18 cellular contexts compared by ENCODE assay signal in the genomic region with DNA sequence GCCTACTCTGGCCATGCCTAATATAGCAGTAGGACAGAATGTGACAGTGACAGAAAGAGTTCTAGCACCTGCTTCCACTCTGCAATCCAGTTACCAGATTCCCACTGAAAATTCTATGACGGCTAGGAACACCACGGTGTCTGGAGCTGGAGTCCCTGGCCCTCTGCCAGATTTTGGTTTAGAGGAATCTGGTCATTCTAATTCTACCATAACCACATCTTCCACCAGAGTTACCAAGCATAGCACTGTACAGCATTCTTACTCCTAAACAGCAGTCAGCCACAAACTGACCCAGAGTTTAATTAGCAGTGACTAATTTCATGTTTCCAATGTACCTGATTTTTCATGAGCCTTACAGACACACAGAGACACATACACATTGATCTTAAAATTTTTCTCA. TPM values are rescaled to one million over a fixed set of nuclear protein-coding genes. Genes with fewer than 3 reads are reported as not detected.
"Had no signal": no experiment of that assay in that cellular context is flagged by ENCODE, and none has a peak within 500 bp of the region (broad histone marks: within the 10 kb centered on the region; RNA-seq: fewer than 3 reads in every experiment).

No MANE protein-coding gene starts in this region.

- FAIRE-seq: frontal cortex, urothelium cell line had no signal

- H3K27me3 Mint-ChIP-seq: activated CD4-positive, alpha-beta T cell treated with anti-CD3 and anti-CD28 coated beads, Interleukin-2, amount 10 ng/mL, durations not matched to agents 7 days and 5 days; activated naive CD8-positive, alpha-beta T cell treated with anti-CD3 and anti-CD28 coated beads, Interleukin-2, amount 10 ng/mL, durations not matched to agents 7 days and 5 days had no signal

- H3K27ac ChIP-seq: epithelial cell of prostate, heart right ventricle, ovary, sigmoid colon, tibial artery had no signal

- H3K4me3 Mint-ChIP-seq: activated CD4-positive, alpha-beta T cell treated with anti-CD3 and anti-CD28 coated beads, Interleukin-2, amount 10 ng/mL, durations not matched to agents 7 days and 5 days; activated naive CD8-positive, alpha-beta T cell treated with anti-CD3 and anti-CD28 coated beads, Interleukin-2, amount 10 ng/mL, durations not matched to agents 7 days and 5 days; T-helper 2 cell treated with Interferon-gamma antibody and Interleukin-4, amounts not matched to agents 5 μg/mL and 100 μg/mL, for 36 hours had no signal

- H3K4me1 Mint-ChIP-seq: activated CD4-positive, alpha-beta T cell treated with anti-CD3 and anti-CD28 coated beads, Interleukin-2, amount 10 ng/mL, durations not matched to agents 7 days and 5 days; activated naive CD8-positive, alpha-beta T cell treated with anti-CD3 and anti-CD28 coated beads, Interleukin-2, amount 10 ng/mL, durations not matched to agents 7 days and 5 days had no signal

- H3K4me3 ChIP-seq: heart right ventricle, lung, ovary, sigmoid colon, tibial artery had no signal

- DNase-seq: activated CD4-positive, alpha-beta T cell treated with anti-CD3 and anti-CD28 coated beads, Interleukin-2, amount 10 ng/mL, durations not matched to agents 7 days and 5 days; activated CD8-positive, alpha-beta memory T cell treated with anti-CD3 and anti-CD28 coated beads for 24 hours; activated naive CD8-positive, alpha-beta T cell treated with anti-CD3 and anti-CD28 coated beads, Interleukin-2, amount 10 ng/mL, durations not matched to agents 7 days and 5 days; anterior cingulate cortex; heart right ventricle; midbrain; ovary; sigmoid colon; stimulated activated CD4-positive, alpha-beta T cell treated with anti-CD3 and anti-CD28 coated beads, Interleukin-1b, Interleukin-23, amount 100 ng/mL, for 48 hours; tibial artery had no signal

- ATAC-seq: heart right ventricle had no signal

- H3K27ac Mint-ChIP-seq: activated CD4-positive, alpha-beta T cell treated with anti-CD3 and anti-CD28 coated beads, Interleukin-2, amount 10 ng/mL, durations not matched to agents 7 days and 5 days; activated naive CD8-positive, alpha-beta T cell treated with anti-CD3 and anti-CD28 coated beads, Interleukin-2, amount 10 ng/mL, durations not matched to agents 7 days and 5 days; T-helper 2 cell treated with Interferon-gamma antibody and Interleukin-4, amounts not matched to agents 5 μg/mL and 100 μg/mL, for 36 hours had no signal

- H3K36me3 ChIP-seq: ovary, sigmoid colon had no signal

- H3K9me3 ChIP-seq: heart right ventricle, ovary, sigmoid colon, tibial artery had no signal

- H3K4me1 ChIP-seq: heart right ventricle, sigmoid colon, tibial artery had no signal

- H3K27me3 ChIP-seq: heart right ventricle, ovary, sigmoid colon, tibial artery had no signal

- H3K9me3 Mint-ChIP-seq: activated CD4-positive, alpha-beta T cell treated with anti-CD3 and anti-CD28 coated beads, Interleukin-2, amount 10 ng/mL, durations not matched to agents 7 days and 5 days; activated naive CD8-positive, alpha-beta T cell treated with anti-CD3 and anti-CD28 coated beads, Interleukin-2, amount 10 ng/mL, durations not matched to agents 7 days and 5 days; T-helper 2 cell treated with Interferon-gamma antibody and Interleukin-4, amounts not matched to agents 5 μg/mL and 100 μg/mL, for 36 hours had no signal

- H3K36me3 Mint-ChIP-seq: activated naive CD8-positive, alpha-beta T cell treated with anti-CD3 and anti-CD28 coated beads, Interleukin-2, amount 10 ng/mL, durations not matched to agents 7 days and 5 days had no signal

RNA-seq across cellular contexts. Expression of gene TTR, which starts 45.2 kb away (rescaled TPM):
- total RNA-seq: activated CD4-positive, alpha-beta T cell treated with anti-CD3 and anti-CD28 coated beads, Interleukin-2, amount 10 ng/mL, durations not matched to agents 7 days and 5 days; activated naive CD8-positive, alpha-beta T cell treated with anti-CD3 and anti-CD28 coated beads, Interleukin-2, amount 10 ng/mL, durations not matched to agents 7 days and 5 days; dermis microvascular lymphatic vessel endothelial cell; myocyte; subcutaneous adipose tissue had no signal
- polyA plus RNA-seq: ovary had no signal

RNA-seq across cellular contexts. Expression of gene DSG2, which starts 48.5 kb away (rescaled TPM):
- total RNA-seq: myocyte had no signal
